ENCODE assay signal across 16 cellular contexts in the genomic region with DNA sequence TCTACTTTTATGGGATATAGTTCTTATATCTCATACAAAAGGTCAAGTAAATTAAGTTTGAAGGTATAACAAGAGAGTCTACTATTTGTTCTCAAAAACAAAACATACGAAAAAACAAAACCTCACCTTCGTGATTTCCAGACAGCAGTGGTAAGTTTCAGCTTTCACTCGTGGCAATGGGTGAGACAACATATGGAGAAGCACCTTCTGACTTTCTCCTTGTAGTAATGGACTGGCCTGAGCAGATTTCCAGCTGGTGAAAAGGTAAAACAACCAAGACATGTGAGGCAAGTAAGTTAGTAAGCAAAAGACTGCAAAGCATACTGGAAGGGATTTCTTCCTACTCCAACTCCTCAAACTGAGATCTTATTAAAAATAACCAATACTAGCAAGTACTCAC. TPM values are rescaled to one million over a fixed set of nuclear protein-coding genes. Genes with fewer than 3 reads are reported as not detected.
DNase-seq lines count a peak whose midpoint lies in the region; ATAC-seq, FAIRE-seq and TF ChIP-seq lines count a peak whose summit lies in the region.
"Had no signal": no experiment of that assay in that cellular context is flagged by ENCODE, and none has a peak within 500 bp of the region (broad histone marks: within the 10 kb centered on the region; RNA-seq: fewer than 3 reads in every experiment).

No MANE protein-coding gene starts in this region.

- in situ Hi-C loops in astrocyte of the spinal cord (cut with HindIII; ENCODE audit: low sequenced_read_pairs), result no loop called here

- H3K27ac ChIP-seq in CD8-positive, alpha-beta T cell (ENCODE audit: low read depth, low read length), result no peak overlapping the region
- H3K27ac ChIP-seq in kidney (ENCODE audit: low read depth in 2 of 2, low read length in 2 of 2) (no peak overlapping the region), GM23338 (ENCODE audit: low read depth) (no peak overlapping the region)

- no peak overlapping the region for H3K4me3 ChIP-seq in CD8-positive, alpha-beta T cell (ENCODE audit: low read depth, low read length)
- H3K4me3 ChIP-seq in astrocyte of the spinal cord (ENCODE audit: low read depth, low read length) (no peak overlapping the region), kidney (ENCODE audit: low read length in 2 of 2) (no peak overlapping the region), GM23338 (no peak overlapping the region)

- H3K4me2 ChIP-seq in GM23338, result no peak overlapping the region

- no peak for TF ChIP-seq CTCF in CD8-positive, alpha-beta T cell (IDR thresholded peaks at IDR 0.05)
- TF ChIP-seq CTCF in astrocyte of the spinal cord (IDR thresholded peaks at IDR 0.05; ENCODE audit: low read depth, low read length) (no peak), kidney (IDR thresholded peaks at IDR 0.05; ENCODE audit: borderline replicate concordance, extremely low read depth, insufficient read depth) (no peak), GM23338 (conservative IDR thresholded peaks at IDR 0.05; ENCODE audit: low read depth in 2 of 2) (no peak)

- intact Hi-C loops in CD8-positive, alpha-beta T cell (cut with DNase I, micrococcal nuclease), result no loop called here
- intact Hi-C loops in kidney (cut with DNase I), result no loop called here

- no peak for FAIRE-seq in kidney (lab: Jason Lieb, UNC)

- peaks cover 4% of the 10 kb centered on the region for H3K36me3 ChIP-seq in CD8-positive, alpha-beta T cell (ENCODE audit: insufficient read depth, low read length)
- peaks cover 0 to 7% of the 10 kb centered on the region in 2 donors for H3K36me3 ChIP-seq in kidney (ENCODE audit: control insufficient read depth in 1 of 2, insufficient read depth in 2 of 2, low read length in 2 of 2)
- H3K36me3 ChIP-seq in GM23338 (ENCODE audit: insufficient read depth), result no peaks in the 10 kb centered on the region; the same call in 1 of the 2 replicates

- no peaks in the 10 kb centered on the region for H3K27me3 Mint-ChIP-seq in CD8-positive, alpha-beta T cell (ENCODE audit: low read depth)
- H3K27me3 Mint-ChIP-seq in GM23338 (ENCODE audit: insufficient read depth, low read depth, poor library complexity), result no peaks in the 10 kb centered on the region
- H3K27me3 Mint-ChIP-seq: activated CD4-positive, alpha-beta T cell treated with anti-CD3 and anti-CD28 coated beads, Interleukin-2, amount 10 ng/mL, durations not matched to agents 24 days and 14 days had no signal

- H3K4me1 Mint-ChIP-seq in CD8-positive, alpha-beta T cell (ENCODE audit: low read depth), result peaks cover 6% of the 10 kb centered on the region
- H3K4me1 Mint-ChIP-seq in GM23338, result no peaks in the 10 kb centered on the region
- H3K4me1 Mint-ChIP-seq: neural crest cell had no signal

- CTCF ChIA-PET in CD8-positive, alpha-beta T cell (lab: Charles Lee), result no interaction called here

- no peak for ATAC-seq in CD8-positive, alpha-beta T cell
- ATAC-seq in GM19463 (IDR thresholded peaks at IDR 0.05; ENCODE audit: unreplicated experiment) (peak; percentile 75), HG02943 (IDR thresholded peaks at IDR 0.05; ENCODE audit: low read depth, unreplicated experiment) (peak; percentile 54), GM23338 (no peak)

- no peaks in the 10 kb centered on the region for H4K20me1 ChIP-seq in GM23338 (replicated peaks; ENCODE audit: insufficient read depth)

- H3K79me2 ChIP-seq in GM23338 (replicated peaks; ENCODE audit: insufficient read depth), result no peaks in the 10 kb centered on the region

- H3K9me3 Mint-ChIP-seq in CD8-positive, alpha-beta T cell, result no peaks in the 10 kb centered on the region
- H3K9me3 Mint-ChIP-seq in GM23338, result no peaks in the 10 kb centered on the region
- H3K9me3 Mint-ChIP-seq: neural crest cell had no signal

- H3K9me2 ChIP-seq in GM23338 (ENCODE audit: insufficient read depth), result no peaks in the 10 kb centered on the region

- no peak overlapping the region for H2AFZ ChIP-seq in GM23338

- H3K36me3 Mint-ChIP-seq in CD8-positive, alpha-beta T cell, result peaks cover 56% of the 10 kb centered on the region
- peaks cover 25% of the 10 kb centered on the region for H3K36me3 Mint-ChIP-seq in GM23338 (ENCODE audit: low read depth)

- no peaks in the 10 kb centered on the region for H3K4me1 ChIP-seq in CD8-positive, alpha-beta T cell (ENCODE audit: insufficient read depth, low read length)
- H3K4me1 ChIP-seq in kidney (ENCODE audit: control insufficient read depth in 1 of 2, insufficient read depth in 1 of 2, low read depth in 1 of 2, low read length in 2 of 2) (peaks cover 0 to 5% of the 10 kb centered on the region in 2 donors), GM23338 (ENCODE audit: insufficient read depth) (no peaks in the 10 kb centered on the region)

- H3K9me3 ChIP-seq in CD8-positive, alpha-beta T cell (ENCODE audit: low read length), result no peaks in the 10 kb centered on the region
- H3K9me3 ChIP-seq in kidney (ENCODE audit: control insufficient read depth in 1 of 2, low read length in 2 of 2), result no peaks in the 10 kb centered on the region

- H3K9ac ChIP-seq in kidney (ENCODE audit: low read length in 2 of 2), result no peak overlapping the region

- H3K4me3 Mint-ChIP-seq in CD8-positive, alpha-beta T cell, result peak overlapping the region; percentile 3
- H3K4me3 Mint-ChIP-seq in GM23338, result no peak overlapping the region
- H3K4me3 Mint-ChIP-seq: activated CD4-positive, alpha-beta T cell treated with anti-CD3 and anti-CD28 coated beads, Interleukin-2, amount 10 ng/mL, durations not matched to agents 24 days and 14 days; neural crest cell had no signal

- DNase-seq in CD8-positive, alpha-beta T cell, result no peak
- DNase-seq in astrocyte of the spinal cord (ENCODE audit: low read depth, low spot score) (peak; percentile 8), kidney (no peak), NCI-H2081 treated with DMSO at 0.1 percent for 48 hours (lab: John Stamatoyannopoulos, UW) (no peak), NCI-H69 (lab: John Stamatoyannopoulos, UW) (no peak), GM23338 (ENCODE audit: low spot score) (no peak)
- DNase-seq: ACHN; activated CD4-positive, alpha-beta T cell treated with anti-CD3 and anti-CD28 coated beads, Interleukin-2, amount 10 ng/mL, durations not matched to agents 24 days and 14 days; activated gamma-delta T cell treated with Interleukin-2 at 50 U/mL for 16 hours; caudate nucleus; DND-41; NCI-H1417; stimulated activated CD4-positive, alpha-beta T cell treated with anti-CD3 and anti-CD28 coated beads, Interleukin-15, amount 100 ng/mL, for 24 hours had no signal

- H3F3A ChIP-seq in GM23338 (replicated peaks; ENCODE audit: low read depth), result no peaks in the 10 kb centered on the region

- no peak overlapping the region for H3K27ac Mint-ChIP-seq in CD8-positive, alpha-beta T cell
- H3K27ac Mint-ChIP-seq in GM23338, result no peak overlapping the region
- H3K27ac Mint-ChIP-seq: activated CD4-positive, alpha-beta T cell treated with anti-CD3 and anti-CD28 coated beads, Interleukin-2, amount 10 ng/mL, durations not matched to agents 24 days and 14 days had no signal

- POLR2A ChIA-PET in CD8-positive, alpha-beta T cell (lab: Charles Lee), result no interaction called here

- H3K27me3 ChIP-seq in CD8-positive, alpha-beta T cell (ENCODE audit: insufficient read depth, low read length), result no peaks in the 10 kb centered on the region
- no peaks in the 10 kb centered on the region for H3K27me3 ChIP-seq in GM23338 (ENCODE audit: insufficient read depth)

TF ChIP-seq in GM23338, 12 proteins besides CTCF, POLR2A, EP300 and RAD21 (continues in another document):
- TF ChIP-seq ZNF114 (CRISPR knock-in tag; IDR thresholded peaks at IDR 0.05) (no peak), CREB1 (CRISPR knock-in tag; IDR thresholded peaks at IDR 0.05; ENCODE audit: low read depth) (no peak), JUNB (IDR thresholded peaks at IDR 0.05; ENCODE audit: unreplicated experiment) (no peak), ZNF331 (CRISPR knock-in tag; IDR thresholded peaks at IDR 0.05; ENCODE audit: low read depth) (no peak)
- TF ChIP-seq, protein P1, sequence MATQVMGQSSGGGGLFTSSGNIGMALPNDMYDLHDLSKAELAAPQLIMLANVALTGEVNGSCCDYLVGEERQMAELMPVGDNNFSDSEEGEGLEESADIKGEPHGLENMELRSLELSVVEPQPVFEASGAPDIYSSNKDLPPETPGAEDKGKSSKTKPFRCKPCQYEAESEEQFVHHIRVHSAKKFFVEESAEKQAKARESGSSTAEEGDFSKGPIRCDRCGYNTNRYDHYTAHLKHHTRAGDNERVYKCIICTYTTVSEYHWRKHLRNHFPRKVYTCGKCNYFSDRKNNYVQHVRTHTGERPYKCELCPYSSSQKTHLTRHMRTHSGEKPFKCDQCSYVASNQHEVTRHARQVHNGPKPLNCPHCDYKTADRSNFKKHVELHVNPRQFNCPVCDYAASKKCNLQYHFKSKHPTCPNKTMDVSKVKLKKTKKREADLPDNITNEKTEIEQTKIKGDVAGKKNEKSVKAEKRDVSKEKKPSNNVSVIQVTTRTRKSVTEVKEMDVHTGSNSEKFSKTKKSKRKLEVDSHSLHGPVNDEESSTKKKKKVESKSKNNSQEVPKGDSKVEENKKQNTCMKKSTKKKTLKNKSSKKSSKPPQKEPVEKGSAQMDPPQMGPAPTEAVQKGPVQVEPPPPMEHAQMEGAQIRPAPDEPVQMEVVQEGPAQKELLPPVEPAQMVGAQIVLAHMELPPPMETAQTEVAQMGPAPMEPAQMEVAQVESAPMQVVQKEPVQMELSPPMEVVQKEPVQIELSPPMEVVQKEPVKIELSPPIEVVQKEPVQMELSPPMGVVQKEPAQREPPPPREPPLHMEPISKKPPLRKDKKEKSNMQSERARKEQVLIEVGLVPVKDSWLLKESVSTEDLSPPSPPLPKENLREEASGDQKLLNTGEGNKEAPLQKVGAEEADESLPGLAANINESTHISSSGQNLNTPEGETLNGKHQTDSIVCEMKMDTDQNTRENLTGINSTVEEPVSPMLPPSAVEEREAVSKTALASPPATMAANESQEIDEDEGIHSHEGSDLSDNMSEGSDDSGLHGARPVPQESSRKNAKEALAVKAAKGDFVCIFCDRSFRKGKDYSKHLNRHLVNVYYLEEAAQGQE (IDR thresholded peaks at IDR 0.05; ENCODE audit: unreplicated experiment), result no peak

RNA-seq across cellular contexts. Expression of gene RTTN, which starts 39.6 kb away (rescaled TPM):
- total RNA-seq in CD8-positive, alpha-beta T cell, result 10 to 100 TPM; 20.2 to 21.9 TPM
- total RNA-seq in kidney, result 12.3 TPM
- polyA plus RNA-seq in kidney (ENCODE audit: insufficient read depth, low read depth, low replicate concordance), result 6.3 TPM
- total RNA-seq in GM23338 (2014; rRNA removed; shearing (Covaris generic)), result 24.1 and 31.0 TPM in 2 replicates
- polyA plus RNA-seq in GM23338 (2016; fragmentation: Nextera tagmentation; extraction: Ambion mirVana), result 7.2 and 7.3 TPM in 2 replicates

Comparison
In these comparisons a context has a peak if more than half of its experiments do, and no peak if none do; other contexts are left out.
1. ATAC-seq: peak in GM19463 (single experiment) and HG02943 (single experiment); none in CD8-positive, alpha-beta T cell (single experiment) and GM23338 (single experiment).